Comparison of ENCODE assay signal across 15 cellular contexts in the genomic region with DNA sequence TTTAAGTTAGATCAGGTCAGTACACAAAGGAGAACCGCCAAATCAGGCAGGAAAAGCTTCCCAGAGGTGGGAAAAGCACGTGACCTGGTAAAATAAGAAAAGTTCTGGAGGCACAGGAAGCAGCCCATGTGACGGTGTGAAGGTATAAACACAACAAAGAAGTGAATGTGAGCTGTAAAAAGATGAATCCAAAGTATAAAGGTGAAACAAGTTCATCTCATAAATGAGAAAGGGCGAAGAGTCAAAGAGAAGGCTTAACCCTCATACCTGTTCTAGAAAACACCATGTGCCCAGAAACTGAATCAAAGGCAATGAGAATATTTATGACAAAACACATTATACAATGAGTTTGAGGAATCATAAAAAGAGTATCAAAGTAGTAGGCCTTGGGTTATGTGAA. TPM values are rescaled to one million over a fixed set of nuclear protein-coding genes. Genes with fewer than 3 reads are reported as not detected.
DNase-seq lines count a peak whose midpoint lies in the region; ATAC-seq, FAIRE-seq and TF ChIP-seq lines count a peak whose summit lies in the region.
"Had no signal": no experiment of that assay in that cellular context is flagged by ENCODE, and none has a peak within 500 bp of the region (broad histone marks: within the 10 kb centered on the region; RNA-seq: fewer than 3 reads in every experiment).

No MANE protein-coding gene starts in this region.

- TF ChIP-seq POLR2A in K562 (conservative IDR thresholded peaks at IDR 0.05) = no peak

- H3K79me2 ChIP-seq in K562 (ENCODE audit: control insufficient read depth, insufficient read depth, low read length) = peaks cover 76% of the 10 kb centered on the region

- H3K9me3 ChIP-seq in K562 (replicated peaks; ENCODE audit: control insufficient read depth, insufficient read depth, low read depth, low read length) = peaks cover 8% of the 10 kb centered on the region

- FAIRE-seq in K562 (lab: Jason Lieb, UNC) = peak; percentile 67
- FAIRE-seq: GM12878, GM18507 had no signal

- no peak for DNase-seq in activated naive CD8-positive, alpha-beta T cell treated with anti-CD3 and anti-CD28 coated beads, Interleukin-2, amount 50 U/mL, for 24 hours
- DNase-seq in K562 (ENCODE audit: extremely low read depth in 1 of 4, low spot score in 3 of 4) (no peak), left colon (no peak), ACHN (no peak), NCI-H128 (lab: John Stamatoyannopoulos, UW; ENCODE audit: unreplicated experiment) (no peak), left ventricle myocardium superior (no peak)
- DNase-seq: 8988T; CD4-positive, alpha-beta T cell; DMS79; H7 had no signal

- H2AFZ ChIP-seq in K562 (ENCODE audit: low read depth, low read length) = no peak overlapping the region
- H2AFZ ChIP-seq: GM23338 had no signal

- H3K4me3 ChIP-seq in K562 = no peak overlapping the region
- H3K4me3 ChIP-seq: GM12878, GM23338 had no signal

- peak overlapping the region; percentile 63 for H3K4me2 ChIP-seq in K562 (ENCODE audit: insufficient read depth, low read length)
- H3K4me2 ChIP-seq: GM23338 had no signal

- CTCF ChIA-PET in K562 (lab: Yijun Ruan, JAX; ENCODE audit: low intra/inter-chr PET ratio) = no interaction called here

- peaks cover 0 to 22% of the 10 kb centered on the region in 2 experiments; a peak in 2 of 5 replicates for H3K4me1 ChIP-seq in K562 (replicated peaks in 1 of 2; ENCODE audit: control insufficient read depth in 2 of 2, insufficient read depth in 2 of 2, low read length in 2 of 2)

- TF ChIP-seq EP300 in K562 (IDR thresholded peaks at IDR 0.05; ENCODE audit: low read length) = no peak

- H3K9ac ChIP-seq in K562 (ENCODE audit: insufficient read depth in 1 of 2, low read depth in 2 of 2, low read length in 2 of 2) = peak overlapping the region in 1 of 2 experiments; percentile 85; a peak in 2 of 4 replicates

- H3K27me3 Mint-ChIP-seq in activated naive CD8-positive, alpha-beta T cell = no peaks in the 10 kb centered on the region
- H3K27me3 Mint-ChIP-seq in activated naive CD8-positive, alpha-beta T cell treated with anti-CD3 and anti-CD28 coated beads, Interleukin-2, amount 50 U/mL, for 24 hours = no peaks in the 10 kb centered on the region
- H3K27me3 Mint-ChIP-seq: B cell; CD4-positive, alpha-beta T cell had no signal

- H3K36me3 ChIP-seq in K562 (ENCODE audit: control insufficient read depth, insufficient read depth, low read length) = peaks cover 2% of the 10 kb centered on the region; the same call in 1 of the 3 replicates

- peaks cover 9% of the 10 kb centered on the region for H3K9me3 Mint-ChIP-seq in activated naive CD8-positive, alpha-beta T cell (ENCODE audit: low read depth)
- peaks cover 23% of the 10 kb centered on the region for H3K9me3 Mint-ChIP-seq in activated naive CD8-positive, alpha-beta T cell treated with anti-CD3 and anti-CD28 coated beads, Interleukin-2, amount 50 U/mL, for 24 hours

- H3K4me1 Mint-ChIP-seq in activated naive CD8-positive, alpha-beta T cell (ENCODE audit: low read depth) = peaks cover 64% of the 10 kb centered on the region
- peaks cover 65% of the 10 kb centered on the region for H3K4me1 Mint-ChIP-seq in activated naive CD8-positive, alpha-beta T cell treated with anti-CD3 and anti-CD28 coated beads, Interleukin-2, amount 50 U/mL, for 24 hours

- no peaks in the 10 kb centered on the region for H4K20me1 ChIP-seq in K562 (replicated peaks; ENCODE audit: control insufficient read depth, insufficient read depth, low read length)

- no peak for ATAC-seq in activated naive CD8-positive, alpha-beta T cell treated with anti-CD3 and anti-CD28 coated beads, Interleukin-2, amount 50 U/mL, for 24 hours
- ATAC-seq in K562 = no peak
- ATAC-seq in left colon = peak; percentile 89
- no peak for ATAC-seq in left ventricle myocardium superior
- ATAC-seq: GM12878, GM23338 had no signal

- intact Hi-C loops in K562 (cut with micrococcal nuclease) = loop anchor here (2.0 to 10.0 kb wide), 2 partner anchors 46 to 100 kb away; a partner anchor contains a TSS
- intact Hi-C loops in left colon (cut with DNase I, micrococcal nuclease) = no loop called here
- intact Hi-C loops in left ventricle myocardium superior (cut with micrococcal nuclease) = no loop called here

- no peak for TF ChIP-seq CTCF in K562 (IDR thresholded peaks at IDR 0.05 in 2 of 3, conservative IDR thresholded peaks at IDR 0.05 in 1 of 3; ENCODE audit: insufficient read depth in 2 of 3, low read depth in 1 of 3, low read length in 3 of 3)

- H3K27ac Mint-ChIP-seq in activated naive CD8-positive, alpha-beta T cell = peak overlapping the region; percentile 50
- no peak overlapping the region for H3K27ac Mint-ChIP-seq in activated naive CD8-positive, alpha-beta T cell treated with anti-CD3 and anti-CD28 coated beads, Interleukin-2, amount 50 U/mL, for 24 hours
- H3K27ac Mint-ChIP-seq: B cell; CD4-positive, alpha-beta T cell; GM23338 had no signal

- no TSS peak for BruUV-seq in K562 (replicated peaks; lab: Mats Ljungman, UMichigan)

- no peaks in the 10 kb centered on the region; a peak in 1 of 5 replicates for H3K27me3 ChIP-seq in K562 (ENCODE audit: control insufficient read depth in 2 of 2, insufficient read depth in 2 of 2, low read length in 2 of 2)

- WGBS in K562 (ENCODE audit: insufficient coverage, low coverage, missing lambda C conversion rate) = 91% methylated on average over 4 of the region's 4 CpGs

- H3K9me1 ChIP-seq in K562 (ENCODE audit: control insufficient read depth, insufficient read depth, low read length) = no peaks in the 10 kb centered on the region

- in situ Hi-C loops in K562 (cut with MboI) (no loop called here), ACHN (cut with HindIII; ENCODE audit: low pct_ligation_motif_present, low pct_unique_long_range_greater_than_20kb, low sequenced_read_pairs) (no loop called here)

- peak overlapping the region; percentile 99 for H3K27ac ChIP-seq in K562 (ENCODE audit: extremely low read depth, low read depth, low read length)

- no peak overlapping the region for H3K4me3 Mint-ChIP-seq in activated naive CD8-positive, alpha-beta T cell
- no peak overlapping the region for H3K4me3 Mint-ChIP-seq in activated naive CD8-positive, alpha-beta T cell treated with anti-CD3 and anti-CD28 coated beads, Interleukin-2, amount 50 U/mL, for 24 hours
- H3K4me3 Mint-ChIP-seq: B cell; CD4-positive, alpha-beta T cell; GM23338 had no signal

- no peak for TF ChIP-seq RAD21 in K562 (CRISPR knock-in tag; conservative IDR thresholded peaks at IDR 0.05 in 1 of 2, IDR thresholded peaks at IDR 0.05 in 1 of 2)

- POLR2A ChIA-PET in K562 (lab: Yijun Ruan, JAX) = interaction anchor here (1.6 to 3.4 kb wide), 2 partner anchors 10 to 12 kb away, joined by 9 to 24 read pairs; no protein-coding TSS in a partner anchor

- peaks cover 16% of the 10 kb centered on the region for H3K36me3 Mint-ChIP-seq in activated naive CD8-positive, alpha-beta T cell
- peaks cover 49% of the 10 kb centered on the region for H3K36me3 Mint-ChIP-seq in activated naive CD8-positive, alpha-beta T cell treated with anti-CD3 and anti-CD28 coated beads, Interleukin-2, amount 50 U/mL, for 24 hours (ENCODE audit: low read depth)

RNA-seq across cellular contexts. Expression of a gene that starts 47.0 kb away (rescaled TPM):
- 13.2 and 38.3 TPM in 2 replicates for total RNA-seq in K562 (2011; cell fraction: chromatin; rRNA removed; ENCODE audit: low replicate concordance)
- 9.5 and 10.5 TPM in 2 replicates for total RNA-seq in K562 (2011; cell fraction: nucleolus; rRNA removed)
- total RNA-seq in K562 (2011; cell fraction: nucleoplasm; rRNA removed) = 21.6 and 39.0 TPM in 2 replicates
- total RNA-seq in K562 (2014; rRNA removed) (7.8 and 8.9 TPM in 2 replicates), K562 (2014; rRNA removed; fragmentation: Illumina TruSeq; extraction: Trizol) (17.2 and 18.1 TPM in 2 replicates), K562 (2015; rRNA removed; fragmentation: Illumina TruSeq; extraction: Trizol) (11.1 and 13.3 TPM in 2 replicates), K562 (2021) (12.7 and 13.1 TPM in 2 replicates), left colon (10 to 100 TPM; 32.2 to 42.0 TPM), left ventricle myocardium superior (20.1 TPM)
- polyA plus RNA-seq in K562 (2011; rRNA removed) (13.8 and 20.5 TPM in 2 replicates), K562 (2014; fragmentation: Illumina TruSeq; extraction: Trizol) (11.7 and 15.3 TPM in 2 replicates), K562 (2014; fragmentation: Nextera tagmentation; extraction: Ambion mirVana) (1 to 10 TPM; 1.8 to 5.1 TPM), K562 (2014; rRNA removed) (11.0 and 14.0 TPM in 2 replicates)
- polyA plus RNA-seq in K562 (2011; cell fraction: cytosol; rRNA removed) = 2.3 and 4.2 TPM in 2 replicates
- polyA plus RNA-seq in K562 (2011; cell fraction: nucleus; rRNA removed) = 7.5 and 8.8 TPM in 2 replicates
- 12.3 and 14.4 TPM in 2 replicates for polyA plus RNA-seq in K562 (2012)
- polyA minus RNA-seq in K562 (2011; rRNA and poly(A)+ RNA removed) = 18.9 and 19.8 TPM in 2 replicates
- 4.2 and 6.3 TPM in 2 replicates for polyA minus RNA-seq in K562 (2011; cell fraction: cytosol; rRNA and poly(A)+ RNA removed)
- 11.3 and 17.3 TPM in 2 replicates for polyA minus RNA-seq in K562 (2011; cell fraction: nucleus; rRNA and poly(A)+ RNA removed)
